Comparison of ENCODE assay signal across 8 cellular contexts in genomic region chr18:62741118-62741566, GRCh38.
DNase-seq lines count a peak whose midpoint lies in the region; ATAC-seq and TF ChIP-seq lines count a peak whose summit lies in the region.
"Had no signal": no experiment of that assay in that cellular context is flagged by ENCODE, and none has a peak within 500 bp of the region (broad histone marks: within the 10 kb centered on the region; RNA-seq: fewer than 3 reads in every experiment).

No MANE protein-coding gene starts in this region.

- DNase-seq in HCEC 1CT = peak; percentile 15
- peak; percentile 90 for DNase-seq in NOMO-1 treated with DMSO at 0.1 percent for 48 hours (lab: John Stamatoyannopoulos, UW; ENCODE audit: unreplicated experiment)
- DNase-seq in epithelial cell of esophagus (ENCODE audit: low read depth) = peak; percentile 82
- no peak for DNase-seq in effector memory CD8-positive, alpha-beta T cell
- DNase-seq in D341Med (ENCODE audit: low spot score) = no peak
- DNase-seq: NCI-H146 had no signal

- no peaks in the 10 kb centered on the region for H3K9me3 Mint-ChIP-seq in stimulated activated memory B cell treated with anti-CD40 and anti-IgM and Interleukin-4, amounts not matched to agents 10 μg/mL and 1 μg/mL and 100 μg/mL, for 72 hours
- H3K9me3 Mint-ChIP-seq in effector memory CD8-positive, alpha-beta T cell = no peaks in the 10 kb centered on the region

- no peak for TF ChIP-seq CTCF in epithelial cell of esophagus (IDR thresholded peaks at IDR 0.05; ENCODE audit: insufficient read depth, low read depth, low read length, missing control alignments)

- no peak overlapping the region for H3K4me3 Mint-ChIP-seq in stimulated activated memory B cell treated with anti-CD40 and anti-IgM and Interleukin-4, amounts not matched to agents 10 μg/mL and 1 μg/mL and 100 μg/mL, for 72 hours
- H3K4me3 Mint-ChIP-seq in effector memory CD8-positive, alpha-beta T cell = no peak overlapping the region

- peaks cover 35% of the 10 kb centered on the region for H3K4me1 Mint-ChIP-seq in stimulated activated memory B cell treated with anti-CD40 and anti-IgM and Interleukin-4, amounts not matched to agents 10 μg/mL and 1 μg/mL and 100 μg/mL, for 72 hours
- H3K4me1 Mint-ChIP-seq in effector memory CD8-positive, alpha-beta T cell (ENCODE audit: low read depth in 2 of 2) = peaks cover 10% of the 10 kb centered on the region in 2 donors

- H3K27me3 ChIP-seq in rectal smooth muscle tissue (ENCODE audit: control insufficient read depth, insufficient read depth, low read length) = no peaks in the 10 kb centered on the region

- no peaks in the 10 kb centered on the region for H3K36me3 ChIP-seq in rectal smooth muscle tissue (ENCODE audit: control insufficient read depth, insufficient read depth, low read length)

- no peak overlapping the region for H3K9ac ChIP-seq in rectal smooth muscle tissue (ENCODE audit: low read length)

- no peak for ATAC-seq in stimulated activated memory B cell treated with anti-CD40 and anti-IgM and Interleukin-4, amounts not matched to agents 10 μg/mL and 1 μg/mL and 100 μg/mL, for 72 hours
- ATAC-seq in effector memory CD8-positive, alpha-beta T cell (replicated peaks) = no peak

- peak overlapping the region; percentile 58 for H3K27ac ChIP-seq in rectal smooth muscle tissue (ENCODE audit: low read depth, low read length)

- H3K36me3 Mint-ChIP-seq in stimulated activated memory B cell treated with anti-CD40 and anti-IgM and Interleukin-4, amounts not matched to agents 10 μg/mL and 1 μg/mL and 100 μg/mL, for 72 hours = peaks cover 5% of the 10 kb centered on the region
- H3K36me3 Mint-ChIP-seq in effector memory CD8-positive, alpha-beta T cell (ENCODE audit: insufficient read depth) = peaks cover 6% of the 10 kb centered on the region

- H3K4me3 ChIP-seq in epithelial cell of esophagus (ENCODE audit: low read length) (no peak overlapping the region), rectal smooth muscle tissue (ENCODE audit: low read length) (no peak overlapping the region)

- no peak overlapping the region for H3K27ac Mint-ChIP-seq in stimulated activated memory B cell treated with anti-CD40 and anti-IgM and Interleukin-4, amounts not matched to agents 10 μg/mL and 1 μg/mL and 100 μg/mL, for 72 hours
- H3K27ac Mint-ChIP-seq in effector memory CD8-positive, alpha-beta T cell = no peak overlapping the region

- H3K27me3 Mint-ChIP-seq in stimulated activated memory B cell treated with anti-CD40 and anti-IgM and Interleukin-4, amounts not matched to agents 10 μg/mL and 1 μg/mL and 100 μg/mL, for 72 hours = no peaks in the 10 kb centered on the region
- no peaks in the 10 kb centered on the region for H3K27me3 Mint-ChIP-seq in effector memory CD8-positive, alpha-beta T cell

- H3K4me1 ChIP-seq in rectal smooth muscle tissue (ENCODE audit: control insufficient read depth, insufficient read depth, low read length) = peaks cover 12% of the 10 kb centered on the region

Comparison
In these comparisons a context has a peak if more than half of its experiments do, and no peak if none do; other contexts are left out.
1. DNase-seq: peak in HCEC 1CT (single experiment), NOMO-1 treated with DMSO at 0.1 percent for 48 hours (single experiment) and epithelial cell of esophagus (single experiment); none in effector memory CD8-positive, alpha-beta T cell (0 of 3) and D341Med (single experiment).